1 cellular context compared by ENCODE assay signal in genomic region chr17:72539981-72540897, GRCh38.
TF ChIP-seq lines count a peak whose summit lies in the region.

No MANE protein-coding gene starts in this region.

TF ChIP-seq in HEK293, 187 proteins besides CTCF, POLR2A, EP300 and RAD21 (continued from another document):
- TF ChIP-seq ELK4 (IDR thresholded peaks at IDR 0.05; ENCODE audit: borderline replicate concordance, low read depth, low read length): no peak
- TF ChIP-seq ZNF433 (tag by site-specific recombination; IDR thresholded peaks at IDR 0.05; ENCODE audit: low read depth): no peak
- TF ChIP-seq ZSCAN18 (tag by site-specific recombination; IDR thresholded peaks at IDR 0.05): no peak
- TF ChIP-seq ZBTB26 (tag by site-specific recombination; optimal IDR thresholded peaks at IDR 0.05): peak; percentile 46
- TF ChIP-seq REPIN1 (tag by site-specific recombination; IDR thresholded peaks at IDR 0.05; ENCODE audit: low read depth): no peak
- no peak for TF ChIP-seq ZNF747 (tag by site-specific recombination; IDR thresholded peaks at IDR 0.05)
- TF ChIP-seq ZNF449 (tag by site-specific recombination; IDR thresholded peaks at IDR 0.05): peak; percentile 88
- TF ChIP-seq ZNF654 (tag by site-specific recombination; IDR thresholded peaks at IDR 0.05; ENCODE audit: low read depth): peak; percentile 45
- TF ChIP-seq ZNF239 (tag by site-specific recombination; IDR thresholded peaks at IDR 0.05): no peak
- no peak for TF ChIP-seq ZNF362 (tag by site-specific recombination; IDR thresholded peaks at IDR 0.05)
- TF ChIP-seq ZNF341 (tag by site-specific recombination; IDR thresholded peaks at IDR 0.05; ENCODE audit: low read depth): peak; percentile 81
